Comparison of ENCODE assay signal across 8 cellular contexts in the genomic region with DNA sequence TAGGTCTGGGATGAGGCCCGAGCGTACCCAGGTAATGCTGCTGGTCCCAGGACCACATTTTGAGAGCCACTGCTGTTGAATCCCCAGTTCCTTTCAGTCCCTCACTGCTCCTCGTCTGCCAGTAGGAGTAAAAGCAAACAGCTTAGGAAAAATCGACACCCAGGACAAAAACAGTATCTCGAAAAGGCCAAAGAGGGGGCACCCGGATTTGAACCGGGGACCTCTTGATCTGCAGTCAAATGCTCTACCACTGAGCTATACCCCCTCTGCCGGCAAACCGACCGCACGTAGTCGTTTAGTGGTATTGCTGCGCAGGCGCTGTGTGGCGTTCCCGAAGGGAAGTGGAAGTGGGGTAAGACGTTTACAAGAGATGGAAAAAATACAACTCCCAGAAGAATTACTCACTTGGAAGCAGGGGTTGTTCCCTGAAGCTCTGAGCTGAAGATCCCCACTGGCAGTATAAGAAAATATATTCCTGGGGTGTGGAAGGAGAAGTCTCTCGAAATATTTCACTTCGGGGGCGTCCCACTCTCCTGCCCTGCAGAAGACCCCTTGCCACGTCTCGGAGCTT. TPM values are rescaled to one million over a fixed set of nuclear protein-coding genes. Genes with fewer than 3 reads are reported as not detected.
DNase-seq lines count a peak whose midpoint lies in the region; ATAC-seq and TF ChIP-seq lines count a peak whose summit lies in the region.

No MANE protein-coding gene starts in this region.

- DNase-seq in LNCaP clone FGC (ENCODE audit: low read depth): peak; percentile 57
- DNase-seq in RPMI8226: peak; percentile 82
- DNase-seq in activated T-helper 2 cell treated with anti-CD3 and anti-CD28 coated beads, Interferon-gamma antibody, Interleukin-2, Interleukin-4, amounts not matched to agents 10 μg/mL and 5 μg/mL and 100 μg/mL, durations not matched to agents 14 hours and 24 hours and 36 hours (ENCODE audit: low spot score): peak; percentile 84
- peak; percentile 86 for DNase-seq in fibroblast of mammary gland (ENCODE audit: low read depth)
- DNase-seq in naive B cell: peak; percentile 90
- peak; percentile 83 to 90 for DNase-seq in stimulated activated CD8-positive, alpha-beta memory T cell treated with anti-CD3 and anti-CD28 coated beads, Interleukin-7, amount 100 ng/mL, for 4 hours (ENCODE audit: low read depth in 2 of 2)

- peak overlapping the region; percentile 95 for H3K4me3 Mint-ChIP-seq in activated T-helper 2 cell treated with anti-CD3 and anti-CD28 coated beads, Interferon-gamma antibody, Interleukin-2, Interleukin-4, amounts not matched to agents 10 μg/mL and 5 μg/mL and 100 μg/mL, durations not matched to agents 14 hours and 24 hours and 36 hours (ENCODE audit: low read depth)
- peak overlapping the region; percentile 97 to 100 (median 100) for H3K4me3 Mint-ChIP-seq in naive B cell

- H3K27ac ChIP-seq in C4-2B: peak overlapping the region; percentile 67

- intact Hi-C loops in activated T-helper 2 cell treated with anti-CD3 and anti-CD28 coated beads, Interferon-gamma antibody, Interleukin-2, Interleukin-4, amounts not matched to agents 10 μg/mL and 5 μg/mL and 100 μg/mL, durations not matched to agents 14 hours and 24 hours and 36 hours (cut with micrococcal nuclease): loop anchor here (1.0 to 5.0 kb wide), 9 partner anchors 44 to 401 kb away; a partner anchor contains a TSS

- H3K36me3 Mint-ChIP-seq in activated T-helper 2 cell treated with anti-CD3 and anti-CD28 coated beads, Interferon-gamma antibody, Interleukin-2, Interleukin-4, amounts not matched to agents 10 μg/mL and 5 μg/mL and 100 μg/mL, durations not matched to agents 14 hours and 24 hours and 36 hours (ENCODE audit: low read depth): no peaks in the 10 kb centered on the region
- H3K36me3 Mint-ChIP-seq in naive B cell: peaks cover 5 to 13% of the 10 kb centered on the region in 2 donors

- H3K27me3 Mint-ChIP-seq in activated T-helper 2 cell treated with anti-CD3 and anti-CD28 coated beads, Interferon-gamma antibody, Interleukin-2, Interleukin-4, amounts not matched to agents 10 μg/mL and 5 μg/mL and 100 μg/mL, durations not matched to agents 14 hours and 24 hours and 36 hours (ENCODE audit: low read depth): peaks cover 26% of the 10 kb centered on the region
- peaks cover 30 to 42% (median 37%) of the 10 kb centered on the region in 3 donors for H3K27me3 Mint-ChIP-seq in naive B cell

- H3K4me3 ChIP-seq in LNCaP clone FGC (ENCODE audit: low read depth, low read length) (peak overlapping the region; percentile 80), fibroblast of mammary gland (ENCODE audit: control insufficient read depth, low read depth, low read length) (peak overlapping the region; percentile 86)

- peaks cover 16% of the 10 kb centered on the region for H3K4me1 Mint-ChIP-seq in activated T-helper 2 cell treated with anti-CD3 and anti-CD28 coated beads, Interferon-gamma antibody, Interleukin-2, Interleukin-4, amounts not matched to agents 10 μg/mL and 5 μg/mL and 100 μg/mL, durations not matched to agents 14 hours and 24 hours and 36 hours (ENCODE audit: low read depth)
- peaks cover 28 to 35% (median 30%) of the 10 kb centered on the region in 3 donors for H3K4me1 Mint-ChIP-seq in naive B cell

- H3K27ac Mint-ChIP-seq in activated T-helper 2 cell treated with anti-CD3 and anti-CD28 coated beads, Interferon-gamma antibody, Interleukin-2, Interleukin-4, amounts not matched to agents 10 μg/mL and 5 μg/mL and 100 μg/mL, durations not matched to agents 14 hours and 24 hours and 36 hours: peak overlapping the region; percentile 84
- H3K27ac Mint-ChIP-seq in naive B cell: peak overlapping the region; percentile 93 to 100 (median 100)

- no peaks in the 10 kb centered on the region for H3K9me3 Mint-ChIP-seq in activated T-helper 2 cell treated with anti-CD3 and anti-CD28 coated beads, Interferon-gamma antibody, Interleukin-2, Interleukin-4, amounts not matched to agents 10 μg/mL and 5 μg/mL and 100 μg/mL, durations not matched to agents 14 hours and 24 hours and 36 hours
- peaks cover 0 to 16% (median 0%) of the 10 kb centered on the region in 7 donors for H3K9me3 Mint-ChIP-seq in naive B cell

- peak; percentile 40 for ATAC-seq in GM21390 (IDR thresholded peaks at IDR 0.05; ENCODE audit: unreplicated experiment)
- ATAC-seq in naive B cell (ENCODE audit: low read depth in 2 of 2): peak; percentile 67 to 69

- TF ChIP-seq CTCF in C4-2B (conservative IDR thresholded peaks at IDR 0.05): no peak
- no peak for TF ChIP-seq CTCF in LNCaP clone FGC (IDR thresholded peaks at IDR 0.05; ENCODE audit: control insufficient read depth, extremely low read depth, insufficient read depth)
- TF ChIP-seq CTCF in fibroblast of mammary gland (conservative IDR thresholded peaks at IDR 0.05; ENCODE audit: control insufficient read depth, insufficient read depth, low read depth, low read length): peak; percentile 24

RNA-seq across cellular contexts. Expression of a gene that starts 2.2 kb away (rescaled TPM):
- 0.46 and 1.0 TPM in 2 replicates for total RNA-seq in activated T-helper 2 cell treated with anti-CD3 and anti-CD28 coated beads, Interferon-gamma antibody, Interleukin-2, Interleukin-4, amounts not matched to agents 10 μg/mL and 5 μg/mL and 100 μg/mL, durations not matched to agents 14 hours and 24 hours and 36 hours
- not detected for polyA plus RNA-seq in naive B cell (ENCODE audit: low read depth in 6 of 6)

RNA-seq across cellular contexts. Expression of a gene that starts 12.3 kb away (rescaled TPM):
- total RNA-seq in activated T-helper 2 cell treated with anti-CD3 and anti-CD28 coated beads, Interferon-gamma antibody, Interleukin-2, Interleukin-4, amounts not matched to agents 10 μg/mL and 5 μg/mL and 100 μg/mL, durations not matched to agents 14 hours and 24 hours and 36 hours: 0.07 TPM in 1 of 2 replicates, not detected in the other
- polyA plus RNA-seq in naive B cell (ENCODE audit: low read depth in 6 of 6): not detected

RNA-seq across cellular contexts. Expression of a gene that starts 43.8 kb away (rescaled TPM):
- total RNA-seq in activated T-helper 2 cell treated with anti-CD3 and anti-CD28 coated beads, Interferon-gamma antibody, Interleukin-2, Interleukin-4, amounts not matched to agents 10 μg/mL and 5 μg/mL and 100 μg/mL, durations not matched to agents 14 hours and 24 hours and 36 hours: 21.1 and 24.1 TPM in 2 replicates
- under 1 TPM in 2 of 6 donors, not detected in 4; 0.09 to 0.32 TPM for polyA plus RNA-seq in naive B cell (ENCODE audit: low read depth in 6 of 6)

RNA-seq across cellular contexts. Expression of a gene that starts 46.5 kb away (rescaled TPM):
- total RNA-seq in activated T-helper 2 cell treated with anti-CD3 and anti-CD28 coated beads, Interferon-gamma antibody, Interleukin-2, Interleukin-4, amounts not matched to agents 10 μg/mL and 5 μg/mL and 100 μg/mL, durations not matched to agents 14 hours and 24 hours and 36 hours: 2,315 and 2,339 TPM in 2 replicates
- 1,000 to 10,000 TPM; 2,219 to 3,415 (median 2,883) TPM for polyA plus RNA-seq in naive B cell (ENCODE audit: low read depth in 6 of 6)

Comparison
In these comparisons a context has a peak if more than half of its experiments do, and no peak if none do; other contexts are left out.
1. Peak in every context shown above with its lines: DNase-seq, ATAC-seq, H3K4me3 ChIP-seq and H3K27ac ChIP-seq.